In genomic region chr9:125985142-125985997, GRCh38 we compare ENCODE assay signal across 28 cellular contexts.
DNase-seq lines count a peak whose midpoint lies in the region; ATAC-seq, FAIRE-seq and TF ChIP-seq lines count a peak whose summit lies in the region.
"Had no signal": no experiment of that assay in that cellular context is flagged by ENCODE, and none has a peak within 500 bp of the region (broad histone marks: within the 10 kb centered on the region; RNA-seq: fewer than 3 reads in every experiment).

No MANE protein-coding gene starts in this region.

- H3K4me1 ChIP-seq in left ventricle myocardium inferior = no peaks in the 10 kb centered on the region
- no peaks in the 10 kb centered on the region for H3K4me1 ChIP-seq in osteoblast (ENCODE audit: insufficient read depth, low read length)
- H3K4me1 ChIP-seq in H9 (ENCODE audit: insufficient read depth, low read length) = no peaks in the 10 kb centered on the region
- H3K4me1 ChIP-seq: BE2C had no signal

- H3K4me1 Mint-ChIP-seq in H9 = peaks cover 0 to 4% of the 10 kb centered on the region in 2 experiments; a peak in 1 of 4 replicates
- H3K4me1 Mint-ChIP-seq: CD14-positive monocyte, GM23338 had no signal

- no peak overlapping the region for H2AK5ac ChIP-seq in H9 (ENCODE audit: insufficient read length, low read length)

- H2AFZ ChIP-seq in osteoblast (ENCODE audit: low read length) (no peak overlapping the region), H9 (ENCODE audit: low read length) (no peak overlapping the region)
- H2AFZ ChIP-seq: GM23338 had no signal

- no peak overlapping the region for H3K23ac ChIP-seq in H9 (ENCODE audit: insufficient read length, low read depth, low read length)

- H4K8ac ChIP-seq in H9 (replicated peaks; ENCODE audit: insufficient read length, low read depth, low read length) = no peak overlapping the region

- H3K4ac ChIP-seq in H9 (ENCODE audit: low read depth, low read length) = no peak overlapping the region

- no peaks in the 10 kb centered on the region for H3K23me2 ChIP-seq in H9 (ENCODE audit: insufficient read length, low read depth, low read length, poor library complexity, severe bottlenecking)

- H2BK15ac ChIP-seq in H9 (ENCODE audit: low read depth, low read length) = no peak overlapping the region

- no peak overlapping the region for H3T11ph ChIP-seq in H9 (ENCODE audit: low read length)

- FAIRE-seq in urothelium cell line (lab: Jason Lieb, UNC) = peak; percentile 93
- FAIRE-seq: GM18507 had no signal

- no peak overlapping the region for H2BK12ac ChIP-seq in H9 (ENCODE audit: insufficient read length, low read depth, low read length)

- H3K27me3 Mint-ChIP-seq in H9 (ENCODE audit: low read depth) = no peaks in the 10 kb centered on the region; the same call in 1 of the 2 replicates

- no peak overlapping the region for H3K18ac ChIP-seq in H9 (ENCODE audit: insufficient read length, low read depth, low read length)

- no peak overlapping the region for H3K9ac ChIP-seq in H9 (ENCODE audit: extremely low read depth, insufficient read length, low read length)
- H3K9ac ChIP-seq: KMS-11 had no signal

- H3K79me1 ChIP-seq in H9 (ENCODE audit: insufficient read depth, low read depth, low read length, poor library complexity, severe bottlenecking) = no peaks in the 10 kb centered on the region

- intact Hi-C loops in cardiac septum (cut with DNase I) = no loop called here
- intact Hi-C loops in left ventricle myocardium inferior (cut with micrococcal nuclease) = no loop called here

- H3K27me3 ChIP-seq in left ventricle myocardium inferior (ENCODE audit: low read depth) = peaks cover 12% of the 10 kb centered on the region
- H3K27me3 ChIP-seq in osteoblast (ENCODE audit: insufficient read depth, low read length) = peaks cover 7% of the 10 kb centered on the region
- H3K27me3 ChIP-seq in H9 (ENCODE audit: insufficient read depth, low read length) = no peaks in the 10 kb centered on the region
- H3K27me3 ChIP-seq: BE2C, SJCRH30 had no signal

- no peak overlapping the region for H3K56ac ChIP-seq in H9 (ENCODE audit: insufficient read length, low read depth, low read length)

- no peak for ATAC-seq in GM19395 (IDR thresholded peaks at IDR 0.05; ENCODE audit: unreplicated experiment)
- ATAC-seq: GM23338, HCT116, PC-3, SK-N-SH treated with all-trans-retinoic acid at 6 μM for 48 hours had no signal

- H3K14ac ChIP-seq in H9 (ENCODE audit: insufficient read depth, low read length) = no peak overlapping the region

- H3K79me2 ChIP-seq in osteoblast (ENCODE audit: insufficient read depth, low read length) (no peaks in the 10 kb centered on the region), H9 (ENCODE audit: insufficient read depth, low read length) (no peaks in the 10 kb centered on the region)

- no peak overlapping the region; a peak in 1 of 7 replicates for H3K27ac Mint-ChIP-seq in H9
- H3K27ac Mint-ChIP-seq: CD14-positive monocyte, GM23338 had no signal

- H4K91ac ChIP-seq in H9 (ENCODE audit: insufficient read length, low read depth, low read length) = no peak overlapping the region

- H3K9me3 ChIP-seq in left ventricle myocardium inferior (replicated peaks) (peaks cover 7% of the 10 kb centered on the region), osteoblast (ENCODE audit: low read depth, low read length) (no peaks in the 10 kb centered on the region), H9 (ENCODE audit: control insufficient read depth, low read depth, low read length) (no peaks in the 10 kb centered on the region)
- H3K9me3 ChIP-seq: BE2C, SJCRH30 had no signal

- no peak overlapping the region for H3K4me2 ChIP-seq in osteoblast (ENCODE audit: insufficient read depth, low read length)
- no peak overlapping the region for H3K4me2 ChIP-seq in H9 (ENCODE audit: insufficient read depth, insufficient read length, low read length)
- H3K4me2 ChIP-seq: GM23338, KMS-11 had no signal

- peaks cover 0 to 2% (median 0%) of the 10 kb centered on the region in 3 experiments; a peak in 4 of 7 replicates for H3K36me3 Mint-ChIP-seq in H9 (ENCODE audit: insufficient read depth in 1 of 3, low read depth in 3 of 3)
- H3K36me3 Mint-ChIP-seq: CD14-positive monocyte had no signal

- H4K5ac ChIP-seq in H9 (ENCODE audit: insufficient read length, low read depth, low read length) = no peak overlapping the region

- no peak overlapping the region for H3K4me3 ChIP-seq in left ventricle myocardium inferior
- no peak overlapping the region for H3K4me3 ChIP-seq in osteoblast (ENCODE audit: insufficient read depth, low read length)
- H3K4me3 ChIP-seq: GM23338, SJCRH30 had no signal

- DNase-seq in cardiac septum (ENCODE audit: low spot score) (peak; percentile 53), left ventricle myocardium inferior (no peak), islet precursor cell (peak; percentile 41), osteoblast (ENCODE audit: insufficient read length, low spot score, missing footprints) (peak; percentile 50), urothelium cell line (ENCODE audit: low spot score) (no peak), H9 (no peak)
- DNase-seq in central memory CD4-positive, alpha-beta T cell = no peak
- DNase-seq: 8988T; ACHN; BE2C; DMS153; DND-41; IMR-90; MM.1S; NCI-H2029; NCI-H446; NCI-H524 treated with DMSO at 0.1 percent for 48 hours; NCI-H82; NK-92 treated with Interleukin-12 subunit alpha and Interleukin-12 subunit beta, amount 100 ng/mL, for 24 hours; PC-3; SJCRH30 had no signal

- H2BK5ac ChIP-seq in H9 (ENCODE audit: insufficient read length, low read length) = no peak overlapping the region

- H3K27ac ChIP-seq in left ventricle myocardium inferior (replicated peaks) = no peak overlapping the region
- H3K27ac ChIP-seq in osteoblast (ENCODE audit: low read depth, low read length) = no peak overlapping the region
- no peak overlapping the region for H3K27ac ChIP-seq in H9 (ENCODE audit: insufficient read length, low read depth, low read length)
- H3K27ac ChIP-seq: KMS-11, SJCRH30 had no signal

- no peak overlapping the region for H2BK20ac ChIP-seq in H9 (ENCODE audit: low read depth, low read length, poor library complexity, severe bottlenecking)

- TF ChIP-seq CTCF in left ventricle myocardium inferior (IDR thresholded peaks at IDR 0.05; ENCODE audit: borderline replicate concordance) (no peak), osteoblast (IDR thresholded peaks at IDR 0.05; ENCODE audit: extremely low read depth, low read depth, low read length) (no peak), H9 (conservative IDR thresholded peaks at IDR 0.05) (no peak)

- no peak overlapping the region for H2BK120ac ChIP-seq in H9 (ENCODE audit: low read depth, low read length, poor library complexity, severe bottlenecking)

- H3K36me3 ChIP-seq in left ventricle myocardium inferior (no peaks in the 10 kb centered on the region), osteoblast (ENCODE audit: insufficient read depth, low read length) (no peaks in the 10 kb centered on the region)
- H3K36me3 ChIP-seq: BE2C, SJCRH30 had no signal

- H3K4me3 Mint-ChIP-seq in H9 = no peak overlapping the region; a peak in 1 of 5 replicates
- H3K4me3 Mint-ChIP-seq: CD14-positive monocyte, GM23338 had no signal

- H3K9me3 Mint-ChIP-seq in H9 = peaks cover 9% of the 10 kb centered on the region in 2 experiments

- 100% methylated on average over 2 of the region's 14 CpGs for WGBS in H9 (ENCODE audit: extremely low coverage, insufficient read length, low lambda C conversion rate)

- H4K20me1 ChIP-seq in osteoblast (ENCODE audit: insufficient read depth, low read length) (no peaks in the 10 kb centered on the region), H9 (ENCODE audit: control insufficient read depth, insufficient read depth, insufficient read length) (no peaks in the 10 kb centered on the region)

Comparison
In these comparisons a context has a peak if more than half of its experiments do, and no peak if none do; other contexts are left out.
1. DNase-seq: peak in cardiac septum (single experiment), islet precursor cell (single experiment) and osteoblast (single experiment); none in left ventricle myocardium inferior (single experiment), urothelium cell line (single experiment), H9 (single experiment) and central memory CD4-positive, alpha-beta T cell (single experiment).